In the genomic region with DNA sequence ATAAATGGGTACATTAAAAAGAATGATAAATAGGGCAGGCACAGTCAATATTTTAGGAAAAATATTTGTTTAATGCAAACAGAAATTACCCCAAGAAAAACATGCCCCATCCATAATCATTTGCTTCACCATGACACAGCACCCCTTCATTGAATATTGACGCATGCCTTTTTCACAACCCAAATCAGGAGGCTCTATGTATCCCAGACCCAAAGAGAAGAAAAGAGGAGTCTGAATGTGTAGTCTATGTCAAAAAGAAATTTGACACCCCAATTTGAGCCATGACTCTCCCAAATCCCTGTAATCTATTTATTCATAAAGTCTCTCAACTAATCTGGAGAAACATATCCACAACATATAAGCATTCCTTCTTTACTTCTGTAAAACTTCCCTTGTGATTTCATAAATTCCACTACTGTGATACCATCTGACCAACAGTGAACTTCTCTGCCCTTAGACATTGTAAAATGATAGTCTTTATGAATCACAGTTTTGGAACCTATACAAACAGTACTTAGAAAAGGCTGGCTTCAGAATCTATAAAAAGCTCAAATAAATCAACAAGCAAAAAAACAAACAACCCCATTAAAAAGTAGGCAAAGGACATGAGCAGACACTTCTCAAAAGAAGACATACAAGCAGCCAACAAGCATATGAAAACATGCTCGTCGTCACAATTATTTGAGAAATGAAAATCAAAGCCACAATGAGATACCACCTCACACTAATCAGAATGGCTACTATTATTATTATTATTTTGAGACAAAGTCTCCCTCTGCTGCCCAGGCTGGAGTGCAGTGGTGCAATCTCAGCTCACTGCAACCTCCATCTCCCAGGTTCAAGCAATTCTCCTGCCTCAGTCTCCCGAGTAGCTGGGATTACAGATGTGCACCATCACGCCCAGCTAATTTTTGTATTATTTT, we compare ENCODE assay signal across 13 cellular contexts. TPM values are rescaled to one million over a fixed set of nuclear protein-coding genes. Genes with fewer than 3 reads are reported as not detected.
DNase-seq lines count a peak whose midpoint lies in the region; ATAC-seq, FAIRE-seq and TF ChIP-seq lines count a peak whose summit lies in the region.
"Had no signal": no experiment of that assay in that cellular context is flagged by ENCODE, and none has a peak within 500 bp of the region (broad histone marks: within the 10 kb centered on the region; RNA-seq: fewer than 3 reads in every experiment).

No MANE protein-coding gene starts in this region.

- H4K8ac ChIP-seq in neuronal stem cell (ENCODE audit: low read depth, low read length), result no peak overlapping the region

- no peak overlapping the region for H3K18ac ChIP-seq in neuronal stem cell (ENCODE audit: low read length)

- H3K4me3 ChIP-seq in astrocyte of the cerebellum (ENCODE audit: low read depth, low read length), result no peak overlapping the region
- no peak overlapping the region for H3K4me3 ChIP-seq in kidney (ENCODE audit: low read length in 2 of 2)
- no peak overlapping the region for H3K4me3 ChIP-seq in neuronal stem cell (ENCODE audit: low read length in 2 of 2)
- H3K4me3 ChIP-seq: tibial artery had no signal

- H3K4me1 ChIP-seq in kidney (ENCODE audit: control insufficient read depth in 1 of 2, insufficient read depth in 1 of 2, low read depth in 1 of 2, low read length in 2 of 2) (no peaks in the 10 kb centered on the region), neuronal stem cell (ENCODE audit: control insufficient read depth in 2 of 2, insufficient read depth in 1 of 2, low read depth in 1 of 2, low read length in 2 of 2) (no peaks in the 10 kb centered on the region)

- FAIRE-seq in kidney (lab: Jason Lieb, UNC), result peak; percentile 74

- H2AFZ ChIP-seq in neuronal stem cell (ENCODE audit: low read length), result no peak overlapping the region

- H4K91ac ChIP-seq in neuronal stem cell (ENCODE audit: low read depth, low read length, poor library complexity), result no peak overlapping the region

- in situ Hi-C loops in astrocyte of the cerebellum (cut with HindIII; ENCODE audit: low sequenced_read_pairs), result no loop called here

- no peak overlapping the region for H3K4me2 ChIP-seq in neuronal stem cell (ENCODE audit: insufficient read depth, low read length, poor library complexity, severe bottlenecking)

- no peak overlapping the region for H2BK12ac ChIP-seq in neuronal stem cell (ENCODE audit: low read length)

- DNase-seq in AG09319 (ENCODE audit: extremely low read depth, low read depth) (peak; percentile 50), HS-27A (ENCODE audit: low read depth) (peak; percentile 76), astrocyte of the cerebellum (ENCODE audit: low read depth) (peak; percentile 35), kidney (no peak), iPS-NIHi7 (ENCODE audit: extremely low spot score) (no peak), neuronal stem cell (ENCODE audit: low spot score) (no peak), middle frontal gyrus (ENCODE audit: extremely low spot score, low spot score) (no peak)
- DNase-seq: anterior cingulate cortex; GOT3; naive thymus-derived CD4-positive, alpha-beta T cell; NCI-H1436 treated with DMSO at 0.1 percent for 48 hours; tibial artery had no signal

- H3K23ac ChIP-seq in neuronal stem cell (ENCODE audit: low read depth, low read length, poor library complexity), result no peak overlapping the region

- H3K9me3 ChIP-seq in kidney (ENCODE audit: control insufficient read depth in 1 of 2, low read length in 2 of 2), result no peaks in the 10 kb centered on the region
- peaks cover 0 to under 1% of the 10 kb centered on the region in 2 donors for H3K9me3 ChIP-seq in neuronal stem cell (replicated peaks in 1 of 2; ENCODE audit: control insufficient read depth in 2 of 2, insufficient read depth in 1 of 2, low read depth in 1 of 2, low read length in 2 of 2)
- H3K9me3 ChIP-seq: tibial artery had no signal

- ATAC-seq in HG02938 (IDR thresholded peaks at IDR 0.05; ENCODE audit: unreplicated experiment), result no peak
- ATAC-seq: naive thymus-derived CD4-positive, alpha-beta T cell had no signal

- no peak overlapping the region for H2BK15ac ChIP-seq in neuronal stem cell (ENCODE audit: low read length)

- no peak overlapping the region for H2AK5ac ChIP-seq in neuronal stem cell (ENCODE audit: low read depth, low read length)

- H2BK120ac ChIP-seq in neuronal stem cell (ENCODE audit: low read depth, low read length), result no peak overlapping the region

- no peak overlapping the region for H3K14ac ChIP-seq in neuronal stem cell (ENCODE audit: low read length)

- no peak overlapping the region for H2BK5ac ChIP-seq in neuronal stem cell (ENCODE audit: low read length)

- no peaks in the 10 kb centered on the region for H3K27me3 ChIP-seq in neuronal stem cell (ENCODE audit: control insufficient read depth in 3 of 3, insufficient read depth in 3 of 3, low read depth in 1 of 3, low read length in 3 of 3)
- H3K27me3 ChIP-seq: tibial artery had no signal

- TF ChIP-seq CTCF in AG09319 (IDR thresholded peaks at IDR 0.05; ENCODE audit: low read depth, low read length) (no peak), astrocyte of the cerebellum (IDR thresholded peaks at IDR 0.05; ENCODE audit: low read depth, low read length, missing control alignments) (no peak), kidney (IDR thresholded peaks at IDR 0.05; ENCODE audit: borderline replicate concordance, extremely low read depth, insufficient read depth) (no peak)

- H3K79me1 ChIP-seq in neuronal stem cell (ENCODE audit: low read depth, low read length), result no peaks in the 10 kb centered on the region

- H3K9ac ChIP-seq in kidney (ENCODE audit: low read length in 2 of 2) (no peak overlapping the region), neuronal stem cell (ENCODE audit: low read depth, low read length, poor library complexity) (no peak overlapping the region)

- H3K36me3 ChIP-seq in kidney (ENCODE audit: control insufficient read depth in 1 of 2, insufficient read depth in 2 of 2, low read length in 2 of 2), result peaks cover 2 to 6% of the 10 kb centered on the region in 2 donors
- H3K36me3 ChIP-seq in neuronal stem cell (replicated peaks in 1 of 2; ENCODE audit: control insufficient read depth in 2 of 2, insufficient read depth in 2 of 2, low read length in 2 of 2), result peaks cover 2 to 61% of the 10 kb centered on the region in 2 donors

- no CpG with 5 or more reads among the region's 5 CpGs for WGBS in neuronal stem cell (ENCODE audit: extremely low coverage in 2 of 2, insufficient read length in 2 of 2, insufficient replicate concordance in 1 of 2), 2 donors

- H3K27ac ChIP-seq in kidney (ENCODE audit: low read depth in 2 of 2, low read length in 2 of 2) (no peak overlapping the region), neuronal stem cell (replicated peaks; ENCODE audit: low read length) (no peak overlapping the region)
- H3K27ac ChIP-seq: tibial artery had no signal

- no peak overlapping the region for H3K4ac ChIP-seq in neuronal stem cell (ENCODE audit: low read length)

- intact Hi-C loops in kidney (cut with DNase I), result no loop called here

RNA-seq across cellular contexts. Expression of a gene that starts 53.4 kb away (rescaled TPM):
- 45.6 TPM for total RNA-seq in kidney
- polyA plus RNA-seq in kidney (ENCODE audit: insufficient read depth, low read depth, low replicate concordance), result 2.8 TPM
- 10.5 TPM for polyA plus RNA-seq in neuronal stem cell (2013, experiment 1 of 2)
- 10.0 TPM for polyA plus RNA-seq in neuronal stem cell (2013, experiment 2 of 2)

Comparison
In these comparisons a context has a peak if more than half of its experiments do, and no peak if none do; other contexts are left out.
1. DNase-seq: peak in AG09319 (single experiment), HS-27A (single experiment) and astrocyte of the cerebellum (single experiment); none in kidney (single experiment), iPS-NIHi7 (single experiment), neuronal stem cell (single experiment) and middle frontal gyrus (single experiment).